ENCODE assay signal across 12 cellular contexts in genomic region chr10:79555354-79555753, GRCh38. TPM values are rescaled to one million over a fixed set of nuclear protein-coding genes. Genes with fewer than 3 reads are reported as not detected.
"Had no signal": no experiment of that assay in that cellular context is flagged by ENCODE, and none has a peak within 500 bp of the region (broad histone marks: within the 10 kb centered on the region; RNA-seq: fewer than 3 reads in every experiment).

No MANE protein-coding gene starts in this region.

- H3K4me2 ChIP-seq: KMS-11 had no signal

- H2AFZ ChIP-seq: GM23248 had no signal

- H3K4me3 ChIP-seq: GM23248, HAP-1 had no signal

- H3K4me1 ChIP-seq: HAP-1 had no signal

- H3K9ac ChIP-seq: GM23248, KMS-11 had no signal

- ATAC-seq: HCT116, HepG2 had no signal

- DNase-seq: GM23248, GOT3, H7, HFFc6, KBM-7 had no signal

- H3K36me3 ChIP-seq: HAP-1 had no signal

- H3K27ac ChIP-seq: GM23248, KMS-11 had no signal

- H3K9me3 ChIP-seq: HAP-1 had no signal

RNA-seq across cellular contexts. Expression of gene SFTPA2, which starts 4.9 kb away (rescaled TPM):
- total RNA-seq: GM23248, H4, H7, HepG2, HFFc6, HT1080 had no signal
- polyA plus RNA-seq: GM23248, IgD-negative memory B cell had no signal

RNA-seq across cellular contexts. Expression of gene SFTPA1, which starts 55.4 kb away (rescaled TPM):
- total RNA-seq: GM23248, H4, H7, HepG2, HFFc6, HT1080 had no signal
- polyA plus RNA-seq: GM23248, HepG2, IgD-negative memory B cell had no signal
